8 cellular contexts compared by ENCODE assay signal in genomic region chr2:210172219-210172575, GRCh38. TPM values are rescaled to one million over a fixed set of nuclear protein-coding genes. Genes with fewer than 3 reads are reported as not detected.
DNase-seq lines count a peak whose midpoint lies in the region; ATAC-seq and TF ChIP-seq lines count a peak whose summit lies in the region.

No MANE protein-coding gene starts in this region.

- H3K9me3 ChIP-seq in breast epithelium, result no peaks in the 10 kb centered on the region
- H3K9me3 ChIP-seq in mucosa of stomach (ENCODE audit: control insufficient read depth, low read length), result no peaks in the 10 kb centered on the region

- TF ChIP-seq POLR2A in breast epithelium (IDR thresholded peaks at IDR 0.05), result no peak

- peak overlapping the region; percentile 97 for H3K27ac ChIP-seq in 22Rv1
- peak overlapping the region; percentile 100 for H3K27ac ChIP-seq in HL-60 (replicated peaks)
- H3K27ac ChIP-seq in breast epithelium, result peak overlapping the region; percentile 100

- H3K9ac ChIP-seq in mucosa of stomach (ENCODE audit: low read length), result peak overlapping the region; percentile 86

- no peaks in the 10 kb centered on the region for H3K36me3 ChIP-seq in breast epithelium
- H3K36me3 ChIP-seq in mucosa of stomach (ENCODE audit: control insufficient read depth, insufficient read depth, low read length), result no peaks in the 10 kb centered on the region

- no peak for TF ChIP-seq CTCF in 22Rv1 (IDR thresholded peaks at IDR 0.05)
- TF ChIP-seq CTCF in HL-60 (IDR thresholded peaks at IDR 0.05; ENCODE audit: insufficient read depth, low read length), result no peak
- TF ChIP-seq CTCF in breast epithelium (IDR thresholded peaks at IDR 0.05), result no peak

- ATAC-seq in HG03135 (IDR thresholded peaks at IDR 0.05; ENCODE audit: unreplicated experiment), result no peak
- no peak for ATAC-seq in HG02623 (IDR thresholded peaks at IDR 0.05; ENCODE audit: unreplicated experiment)
- ATAC-seq in GM18498 (IDR thresholded peaks at IDR 0.05; ENCODE audit: unreplicated experiment), result no peak

- H3K27me3 ChIP-seq in HL-60 (ENCODE audit: insufficient read depth, poor library complexity, severe bottlenecking) (no peaks in the 10 kb centered on the region), breast epithelium (no peaks in the 10 kb centered on the region), mucosa of stomach (ENCODE audit: control insufficient read depth, insufficient read depth, low read length) (no peaks in the 10 kb centered on the region)

- intact Hi-C loops in breast epithelium (cut with DNase I; ENCODE audit: low total_unique reads), result no loop called here

- H3K4me3 ChIP-seq in HL-60 (replicated peaks; ENCODE audit: insufficient read depth, low read length) (peak overlapping the region; percentile 59), breast epithelium (peak overlapping the region; percentile 85 to 95 (median 90)), mucosa of stomach (ENCODE audit: low read length) (peak overlapping the region; percentile 57)

- peaks cover 0 to 13% of the 10 kb centered on the region in 2 donors for H3K4me1 ChIP-seq in breast epithelium
- peaks cover 15% of the 10 kb centered on the region for H3K4me1 ChIP-seq in mucosa of stomach (ENCODE audit: control insufficient read depth, insufficient read depth, low read length)

- DNase-seq in HL-60 (ENCODE audit: low read depth in 1 of 2, low spot score in 1 of 2) (no peak), breast epithelium (ENCODE audit: low spot score in 2 of 2) (no peak), HT-29 (ENCODE audit: low spot score) (no peak)

RNA-seq across cellular contexts. Expression of gene KANSL1L, which starts 1.0 kb away (rescaled TPM):
- 10 to 100 TPM; 40.3 to 55.8 (median 52.8) TPM for total RNA-seq in breast epithelium
- total RNA-seq in HT-29 (2014; rRNA removed; shearing (Covaris generic)), result 14.2 and 18.5 TPM in 2 replicates

RNA-seq across cellular contexts. Expression of gene ACADL, which starts 53.0 kb away (rescaled TPM):
- 10 to 100 TPM in 1 of 3 donors, 1 to 10 TPM in 2; 2.0 to 27.5 (median 2.5) TPM for total RNA-seq in breast epithelium
- not detected in 2 replicates for total RNA-seq in HT-29 (2014; rRNA removed; shearing (Covaris generic))
